ENCODE assay signal across 9 cellular contexts in genomic region chr2:25821225-25822056, GRCh38. TPM values are rescaled to one million over a fixed set of nuclear protein-coding genes. Genes with fewer than 3 reads are reported as not detected.
DNase-seq lines count a peak whose midpoint lies in the region; ATAC-seq, FAIRE-seq and TF ChIP-seq lines count a peak whose summit lies in the region.
"Had no signal": no experiment of that assay in that cellular context is flagged by ENCODE, and none has a peak within 500 bp of the region (broad histone marks: within the 10 kb centered on the region; RNA-seq: fewer than 3 reads in every experiment).

No MANE protein-coding gene starts in this region.

- no peak for FAIRE-seq in D721Med (lab: Jason Lieb, UNC)

- TF ChIP-seq POLR2A in erythroblast (IDR thresholded peaks at IDR 0.05; ENCODE audit: low read length) = no peak

- no peaks in the 10 kb centered on the region for H3K9me3 ChIP-seq in T-helper 17 cell (ENCODE audit: control insufficient read depth, low read length, poor library complexity, severe bottlenecking)

- peak overlapping the region; percentile 80 for H3K27ac Mint-ChIP-seq in activated CD8-positive, alpha-beta memory T cell treated with anti-CD3 and anti-CD28 coated beads, Interleukin-2, amount 10 ng/mL, durations not matched to agents 7 days and 5 days
- H3K27ac Mint-ChIP-seq in T-helper 17 cell = no peak overlapping the region
- peak overlapping the region; percentile 95 to 96 for H3K27ac Mint-ChIP-seq in stimulated activated naive CD8-positive, alpha-beta T cell treated with anti-CD3 and anti-CD28 coated beads, Interleukin-15, amount 100 ng/mL, for 72 hours

- no peaks in the 10 kb centered on the region for H3K9me3 Mint-ChIP-seq in activated CD8-positive, alpha-beta memory T cell treated with anti-CD3 and anti-CD28 coated beads, Interleukin-2, amount 10 ng/mL, durations not matched to agents 7 days and 5 days (ENCODE audit: low read depth)
- H3K9me3 Mint-ChIP-seq in stimulated activated naive CD8-positive, alpha-beta T cell treated with anti-CD3 and anti-CD28 coated beads, Interleukin-15, amount 100 ng/mL, for 72 hours = no peaks in the 10 kb centered on the region

- H3K4me1 Mint-ChIP-seq in activated CD8-positive, alpha-beta memory T cell treated with anti-CD3 and anti-CD28 coated beads, Interleukin-2, amount 10 ng/mL, durations not matched to agents 7 days and 5 days = peaks cover 73% of the 10 kb centered on the region
- H3K4me1 Mint-ChIP-seq in T-helper 17 cell = peaks cover 38% of the 10 kb centered on the region
- H3K4me1 Mint-ChIP-seq in stimulated activated naive CD8-positive, alpha-beta T cell treated with anti-CD3 and anti-CD28 coated beads, Interleukin-15, amount 100 ng/mL, for 72 hours = peaks cover 83% of the 10 kb centered on the region

- no peak for DNase-seq in activated CD8-positive, alpha-beta memory T cell treated with anti-CD3 and anti-CD28 coated beads, Interleukin-2, amount 10 ng/mL, durations not matched to agents 7 days and 5 days
- no peak for DNase-seq in activated CD8-positive, alpha-beta memory T cell treated with anti-CD3 and anti-CD28 coated beads for 24 hours
- DNase-seq in T-helper 17 cell (no peak), erythroblast (lab: John Stamatoyannopoulos, UW) (peak; percentile 39 to 60), D721Med (ENCODE audit: insufficient read length, low spot score) (no peak), NCI-H187 treated with DMSO at 0.1 percent for 48 hours (lab: John Stamatoyannopoulos, UW) (no peak)
- no peak for DNase-seq in stimulated activated naive CD8-positive, alpha-beta T cell treated with anti-CD3 and anti-CD28 coated beads, Interleukin-15, amount 100 ng/mL, for 72 hours
- DNase-seq: MM.1S had no signal

- CTCF ChIA-PET in activated CD8-positive, alpha-beta memory T cell treated with anti-CD3 and anti-CD28 coated beads, Interleukin-2, amount 10 ng/mL, durations not matched to agents 7 days and 5 days (lab: Charles Lee) = no interaction called here

- H3K36me3 Mint-ChIP-seq in activated CD8-positive, alpha-beta memory T cell treated with anti-CD3 and anti-CD28 coated beads, Interleukin-2, amount 10 ng/mL, durations not matched to agents 7 days and 5 days = peaks cover 14% of the 10 kb centered on the region
- H3K36me3 Mint-ChIP-seq in T-helper 17 cell (ENCODE audit: low read depth) = peaks cover under 1% of the 10 kb centered on the region

- ATAC-seq in activated CD8-positive, alpha-beta memory T cell treated with anti-CD3 and anti-CD28 coated beads, Interleukin-2, amount 10 ng/mL, durations not matched to agents 7 days and 5 days = no peak
- no peak for ATAC-seq in T-helper 17 cell
- no peak for ATAC-seq in stimulated activated naive CD8-positive, alpha-beta T cell treated with anti-CD3 and anti-CD28 coated beads, Interleukin-15, amount 100 ng/mL, for 72 hours
- no peak for ATAC-seq in HG02759 (IDR thresholded peaks at IDR 0.05; ENCODE audit: unreplicated experiment)

- peak overlapping the region; percentile 74 for H3K4me3 Mint-ChIP-seq in activated CD8-positive, alpha-beta memory T cell treated with anti-CD3 and anti-CD28 coated beads, Interleukin-2, amount 10 ng/mL, durations not matched to agents 7 days and 5 days
- H3K4me3 Mint-ChIP-seq in T-helper 17 cell = peak overlapping the region; percentile 81
- H3K4me3 Mint-ChIP-seq in stimulated activated naive CD8-positive, alpha-beta T cell treated with anti-CD3 and anti-CD28 coated beads, Interleukin-15, amount 100 ng/mL, for 72 hours = peak overlapping the region; percentile 68 to 79

- H3K27me3 Mint-ChIP-seq in activated CD8-positive, alpha-beta memory T cell treated with anti-CD3 and anti-CD28 coated beads, Interleukin-2, amount 10 ng/mL, durations not matched to agents 7 days and 5 days = no peaks in the 10 kb centered on the region
- no peaks in the 10 kb centered on the region for H3K27me3 Mint-ChIP-seq in T-helper 17 cell
- no peaks in the 10 kb centered on the region for H3K27me3 Mint-ChIP-seq in stimulated activated naive CD8-positive, alpha-beta T cell treated with anti-CD3 and anti-CD28 coated beads, Interleukin-15, amount 100 ng/mL, for 72 hours

- TF ChIP-seq CTCF in D721Med (IDR thresholded peaks at IDR 0.05; ENCODE audit: insufficient read depth, missing control alignments) = no peak

RNA-seq across cellular contexts. Expression of gene ASXL2, which starts 56.8 kb away (rescaled TPM):
- total RNA-seq in activated CD8-positive, alpha-beta memory T cell treated with anti-CD3 and anti-CD28 coated beads, Interleukin-2, amount 10 ng/mL, durations not matched to agents 7 days and 5 days = 10 to 100 TPM; 56.1 to 62.0 TPM
- total RNA-seq in T-helper 17 cell = 10 to 100 TPM; 33.7 to 33.9 TPM

Comparison
In these comparisons a context has a peak if more than half of its experiments do, and no peak if none do; other contexts are left out.
1. DNase-seq: peak in erythroblast (2 of 2); none in activated CD8-positive, alpha-beta memory T cell treated with anti-CD3 and anti-CD28 coated beads, Interleukin-2, amount 10 ng/mL, durations not matched to agents 7 days and 5 days (single experiment), activated CD8-positive, alpha-beta memory T cell treated with anti-CD3 and anti-CD28 coated beads for 24 hours (single experiment), T-helper 17 cell (0 of 3), stimulated activated naive CD8-positive, alpha-beta T cell treated with anti-CD3 and anti-CD28 coated beads, Interleukin-15, amount 100 ng/mL, for 72 hours (0 of 2), D721Med (single experiment) and NCI-H187 treated with DMSO at 0.1 percent for 48 hours (single experiment).
2. Peak in every context shown above with its lines, with median percentiles within 50 percentile points of each other: H3K4me3 Mint-ChIP-seq.